In the genomic region with DNA sequence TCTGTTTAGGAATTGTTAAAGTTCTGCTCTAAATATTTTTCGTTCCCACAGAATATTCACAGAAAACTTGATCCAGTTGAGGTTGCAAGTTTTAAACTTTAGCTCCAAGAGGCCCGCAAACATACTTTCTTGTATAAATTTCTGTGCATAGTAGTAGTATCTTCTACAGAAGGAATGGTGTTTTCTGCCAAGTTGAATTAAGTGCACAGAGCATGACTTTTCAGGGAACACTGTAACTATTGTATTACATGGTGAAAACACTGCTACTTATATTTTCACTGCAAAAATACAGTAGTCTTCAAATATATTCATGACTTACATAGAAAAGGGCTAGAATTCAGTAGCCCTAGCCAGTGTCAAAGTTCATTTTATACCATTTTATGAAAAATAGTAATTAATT, we compare ENCODE assay signal across 29 cellular contexts.
"Had no signal": no experiment of that assay in that cellular context is flagged by ENCODE, and none has a peak within 500 bp of the region (broad histone marks: within the 10 kb centered on the region; RNA-seq: fewer than 3 reads in every experiment).

No MANE protein-coding gene starts in this region.

- ATAC-seq: activated CD4-positive, alpha-beta T cell treated with anti-CD3 and anti-CD28 coated beads for 36 hours; activated CD8-positive, alpha-beta memory T cell treated with anti-CD3 and anti-CD28 coated beads, Interleukin-2, amount 10 ng/mL, durations not matched to agents 7 days and 5 days; activated CD8-positive, alpha-beta T cell treated with anti-CD3 and anti-CD28 coated beads, Interleukin-2, amount 10 ng/mL, durations not matched to agents 7 days and 5 days; activated naive CD8-positive, alpha-beta T cell treated with anti-CD3 and anti-CD28 coated beads, Interleukin-2, amount 50 U/mL, for 24 hours; body of pancreas had no signal

- FAIRE-seq: astrocyte, TTC549 had no signal

- DNase-seq: activated B cell treated with CpG ODN at 0.5 μM for 24 hours; activated CD4-positive, alpha-beta memory T cell treated with anti-CD3 and anti-CD28 coated beads, Interleukin-2, amount 10 ng/mL, durations not matched to agents 7 days and 5 days; activated CD4-positive, alpha-beta T cell treated with anti-CD3 and anti-CD28 coated beads for 1 hour; activated CD4-positive, alpha-beta T cell treated with anti-CD3 and anti-CD28 coated beads for 36 hours; activated CD4-positive, alpha-beta T cell treated with anti-CD3 and anti-CD28 coated beads for 48 hours; activated CD4-positive, alpha-beta T cell treated with anti-CD3 and anti-CD28 coated beads, Interleukin-2, amount 10 ng/mL, durations not matched to agents 7 days and 5 days; activated CD4-positive, alpha-beta T cell treated with anti-CD3 and anti-CD28 coated beads, Interleukin-2, amount 50 U/mL, for 48 hours; activated CD8-positive, alpha-beta memory T cell treated with anti-CD3 and anti-CD28 coated beads for 24 hours; activated CD8-positive, alpha-beta memory T cell treated with anti-CD3 and anti-CD28 coated beads, Interleukin-2, amount 10 ng/mL, durations not matched to agents 7 days and 5 days; activated CD8-positive, alpha-beta memory T cell treated with anti-CD3 and anti-CD28 coated beads, Interleukin-2, amount 50 U/mL, for 48 hours; activated CD8-positive, alpha-beta T cell treated with anti-CD3 and anti-CD28 coated beads, Interleukin-2, amount 10 ng/mL, durations not matched to agents 7 days and 5 days; activated effector memory CD4-positive, alpha-beta T cell treated with Interleukin-2 at 50 U/mL for 16 hours; activated gamma-delta T cell; activated naive CD4-positive, alpha-beta T cell treated with anti-CD3 and anti-CD28 coated beads, Interleukin-2, amount 10 ng/mL, durations not matched to agents 7 days and 5 days; activated naive CD4-positive, alpha-beta T cell treated with Interleukin-2 at 50 U/mL for 16 hours; activated naive CD8-positive, alpha-beta T cell treated with anti-CD3 and anti-CD28 coated beads, Interleukin-2, amount 10 ng/mL, durations not matched to agents 7 days and 5 days; activated naive CD8-positive, alpha-beta T cell treated with anti-CD3 and anti-CD28 coated beads, Interleukin-2, amount 50 U/mL, for 24 hours; activated T-cell treated with anti-CD3 and anti-CD28 coated beads, Interleukin-2, amount 50 U/mL, for 24 hours; activated T-cell treated with anti-CD3 and anti-CD28 coated beads, Interleukin-2, amount 50 U/mL, for 48 hours; adrenal gland; amniotic stem cell; aorta; body of pancreas; brain microvascular endothelial cell; central memory CD4-positive, alpha-beta T cell; T-helper 2 cell; T-helper 9 cell had no signal
